In the genomic region with DNA sequence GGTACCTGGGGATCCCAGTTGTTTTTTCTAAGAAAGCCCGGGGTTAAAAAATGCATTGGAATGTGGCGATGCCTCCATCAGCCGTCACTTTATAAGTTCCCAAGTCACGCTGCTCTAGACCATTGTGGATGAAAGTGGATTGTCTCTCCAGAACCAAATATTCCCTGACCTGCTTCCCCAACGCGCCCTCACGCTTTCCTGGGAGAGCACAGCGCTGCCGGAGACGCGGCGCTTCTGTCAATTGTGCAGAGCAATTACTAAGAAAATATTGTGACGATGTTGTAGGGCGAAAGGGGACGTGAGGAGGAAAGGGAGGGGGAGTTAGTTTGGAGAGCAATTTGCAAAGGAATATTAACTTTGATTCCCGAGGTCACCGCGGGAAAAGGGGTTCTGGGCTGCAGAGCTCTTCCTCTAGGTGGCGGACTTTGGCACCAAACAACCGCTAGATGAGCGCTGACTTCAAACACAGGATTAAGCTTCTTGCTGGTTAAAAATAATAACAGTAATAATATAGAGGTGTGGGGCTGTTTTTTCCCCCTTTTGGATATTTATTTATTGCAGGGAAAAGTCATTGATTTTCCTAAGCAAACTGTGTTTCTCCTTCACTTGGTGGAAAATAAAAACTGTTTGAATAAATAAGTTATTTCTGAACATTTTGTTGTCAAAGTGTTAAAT, we compare ENCODE assay signal across 8 cellular contexts. TPM values are rescaled to one million over a fixed set of nuclear protein-coding genes. Genes with fewer than 3 reads are reported as not detected.
A peak's percentile ranks its signal among the peaks of the same experiment; 100 is the strongest.
DNase-seq lines count a peak whose midpoint lies in the region; ATAC-seq and TF ChIP-seq lines count a peak whose summit lies in the region.

No MANE protein-coding gene starts in this region.

- 4 to 6% (median 6%) methylated on average over 21 of the region's 21 CpGs for WGBS in adrenal gland, 4 donors

- no peaks in the 10 kb centered on the region for H3K36me3 ChIP-seq in adrenal gland (replicated peaks in 1 of 2)

- no peak for TF ChIP-seq POLR2A in adrenal gland (IDR thresholded peaks at IDR 0.05)

- ATAC-seq in HG03432 (IDR thresholded peaks at IDR 0.05; ENCODE audit: unreplicated experiment) (no peak), GM18517 (IDR thresholded peaks at IDR 0.05; ENCODE audit: unreplicated experiment) (no peak), HG02642 (IDR thresholded peaks at IDR 0.05; ENCODE audit: poor library complexity, unreplicated experiment) (no peak)

- no peaks in the 10 kb centered on the region for H3K9me3 ChIP-seq in adrenal gland (replicated peaks in 1 of 3)

- DNase-seq in AG09309 (ENCODE audit: low read depth) (no peak), HFF-Myc (ENCODE audit: extremely low read depth, low read depth) (no peak), adrenal gland (no peak), NCI-H1930 (lab: John Stamatoyannopoulos, UW) (no peak)

- TF ChIP-seq CTCF in AG09309 (IDR thresholded peaks at IDR 0.05; ENCODE audit: control insufficient read depth, insufficient read depth, low read depth, low read length, missing control alignments) = peak; percentile 67
- TF ChIP-seq CTCF in HFF-Myc (IDR thresholded peaks at IDR 0.05; ENCODE audit: low read depth, low read length, missing control alignments) = peak; percentile 80
- TF ChIP-seq CTCF in adrenal gland (IDR thresholded peaks at IDR 0.05) = peak; percentile 13 to 42 (median 20)

- no peaks in the 10 kb centered on the region for H3K4me1 ChIP-seq in adrenal gland (replicated peaks in 1 of 2)

- intact Hi-C loops in adrenal gland (cut with DNase I) = loop anchor here (5.0 to 10.0 kb wide), 4 partner anchors 465 to 1458 kb away; no protein-coding TSS in a partner anchor

- H3K27ac ChIP-seq in adrenal gland (no peak overlapping the region), layer of hippocampus (ENCODE audit: low read depth, low read length) (peak overlapping the region; percentile 38)

- H3K27me3 ChIP-seq in adrenal gland (peaks cover 83% of the 10 kb centered on the region), layer of hippocampus (ENCODE audit: control insufficient read depth, insufficient read depth, low read length) (peaks cover 35% of the 10 kb centered on the region)

- H3K4me3 ChIP-seq in AG09309 (ENCODE audit: control insufficient read depth, low read depth, low read length) (no peak overlapping the region), HFF-Myc (replicated peaks; ENCODE audit: low read depth, low read length) (no peak overlapping the region), adrenal gland (no peak overlapping the region)

RNA-seq across cellular contexts. Expression of a gene that starts 9.6 kb away (rescaled TPM):
- total RNA-seq in adrenal gland = under 1 TPM in 2 of 8 donors, not detected in 6; 0.07 to 0.10 TPM
- under 1 TPM in 2 of 3 donors, not detected in 1; 0.07 to 0.08 TPM for polyA plus RNA-seq in adrenal gland

Comparison
In these comparisons a context has a peak if more than half of its experiments do, and no peak if none do; other contexts are left out.
1. CTCF ChIP-seq: peak in every context shown above with its lines; median percentile 80 in HFF-Myc; 67 in AG09309; 20 in adrenal gland.